In the genomic region with DNA sequence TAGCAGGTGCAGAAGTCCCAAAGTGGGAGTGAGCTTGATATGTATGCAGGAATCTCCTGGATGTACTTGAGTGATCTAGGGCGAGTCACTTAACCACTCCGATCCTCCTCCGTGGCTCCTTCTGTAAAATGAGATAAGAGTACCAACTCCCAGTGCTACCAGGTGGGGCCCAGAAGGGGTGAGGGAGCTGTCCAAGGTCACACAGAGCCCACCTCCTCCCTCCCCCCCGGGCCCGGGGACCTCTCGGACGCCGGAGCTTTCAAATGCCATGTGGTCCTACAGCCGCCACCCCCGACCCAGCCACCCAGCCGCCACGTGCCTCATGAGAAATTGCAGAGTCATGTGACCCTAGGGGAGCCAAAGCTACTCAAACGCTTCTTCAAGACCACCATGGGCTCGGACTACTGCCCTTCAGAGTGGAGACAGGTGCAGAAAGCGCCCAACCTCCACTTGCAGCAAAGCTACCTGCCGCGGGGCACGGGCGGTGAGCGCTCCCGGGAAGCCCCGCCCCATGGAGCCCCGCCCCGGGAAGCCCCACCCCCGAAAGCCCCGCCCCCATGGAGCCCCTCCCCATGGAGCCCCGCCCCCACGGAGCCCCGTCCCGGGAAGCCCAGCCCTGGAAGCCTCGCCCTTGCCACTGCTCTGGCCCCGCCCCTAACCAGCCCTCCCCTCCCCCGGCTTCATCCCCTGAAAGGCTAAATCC, we compare ENCODE assay signal across 1 cellular context.
TF ChIP-seq lines count a peak whose summit lies in the region.

No MANE protein-coding gene starts in this region.

TF ChIP-seq in K562, 482 proteins besides CTCF, POLR2A, EP300 and RAD21 (continued from another document and continues in another):
- TF ChIP-seq, protein P1, sequence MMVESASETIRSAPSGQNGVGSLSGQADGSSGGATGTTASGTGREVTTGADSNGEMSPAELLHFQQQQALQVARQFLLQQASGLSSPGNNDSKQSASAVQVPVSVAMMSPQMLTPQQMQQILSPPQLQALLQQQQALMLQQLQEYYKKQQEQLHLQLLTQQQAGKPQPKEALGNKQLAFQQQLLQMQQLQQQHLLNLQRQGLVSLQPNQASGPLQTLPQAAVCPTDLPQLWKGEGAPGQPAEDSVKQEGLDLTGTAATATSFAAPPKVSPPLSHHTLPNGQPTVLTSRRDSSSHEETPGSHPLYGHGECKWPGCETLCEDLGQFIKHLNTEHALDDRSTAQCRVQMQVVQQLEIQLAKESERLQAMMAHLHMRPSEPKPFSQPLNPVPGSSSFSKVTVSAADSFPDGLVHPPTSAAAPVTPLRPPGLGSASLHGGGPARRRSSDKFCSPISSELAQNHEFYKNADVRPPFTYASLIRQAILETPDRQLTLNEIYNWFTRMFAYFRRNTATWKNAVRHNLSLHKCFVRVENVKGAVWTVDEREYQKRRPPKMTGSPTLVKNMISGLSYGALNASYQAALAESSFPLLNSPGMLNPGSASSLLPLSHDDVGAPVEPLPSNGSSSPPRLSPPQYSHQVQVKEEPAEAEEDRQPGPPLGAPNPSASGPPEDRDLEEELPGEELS (CRISPR knock-in tag; IDR thresholded peaks at IDR 0.05; ENCODE audit: borderline replicate concordance) = 0 out of 2 replicates have a peak, but pooled peaks have one; percentile 24
- no peak for TF ChIP-seq PHTF2 (CRISPR knock-in tag; IDR thresholded peaks at IDR 0.05)
- peak; percentile 78 for TF ChIP-seq BHLHE40 (IDR thresholded peaks at IDR 0.05; ENCODE audit: low read length)
- TF ChIP-seq RCOR1 (IDR thresholded peaks at IDR 0.05; ENCODE audit: borderline replicate concordance in 1 of 2, low read depth in 2 of 2, low read length in 2 of 2) = peak in 1 of 2 experiments; percentile 32; a peak in 1 of 4 replicates
- no peak for TF ChIP-seq HMG20A (CRISPR knock-in tag; conservative IDR thresholded peaks at IDR 0.05)
- peak; percentile 53; the same call in 1 of the 2 replicates for TF ChIP-seq ZBTB9 (CRISPR knock-in tag; IDR thresholded peaks at IDR 0.05)
- TF ChIP-seq TBP (optimal IDR thresholded peaks at IDR 0.05; ENCODE audit: low read depth, low read length) = peak; percentile 9
- TF ChIP-seq PHF20 (IDR thresholded peaks at IDR 0.05; ENCODE audit: partially characterized antibody) = peak; percentile 41
- no peak for TF ChIP-seq ZNF165 (CRISPR knock-in tag; IDR thresholded peaks at IDR 0.05; ENCODE audit: borderline replicate concordance)
- TF ChIP-seq PTBP1 (IDR thresholded peaks at IDR 0.05; ENCODE audit: low read depth, low read length) = no peak
- TF ChIP-seq SRSF7 (optimal IDR thresholded peaks at IDR 0.05; ENCODE audit: low read depth, low read length) = no peak
- TF ChIP-seq DPF2 (IDR thresholded peaks at IDR 0.05) = peak; percentile 63
- TF ChIP-seq PREB (CRISPR knock-in tag; IDR thresholded peaks at IDR 0.05) = no peak
- TF ChIP-seq ZNF143 (CRISPR knock-in tag; IDR thresholded peaks at IDR 0.05) = no peak
- no peak for TF ChIP-seq SLC30A9 (CRISPR knock-in tag; IDR thresholded peaks at IDR 0.05)
- peak; percentile 37; the same call in 1 of the 2 replicates for TF ChIP-seq BCOR (IDR thresholded peaks at IDR 0.05)
- TF ChIP-seq DMBX1 (CRISPR knock-in tag; IDR thresholded peaks at IDR 0.05; ENCODE audit: borderline replicate concordance) = 0 out of 2 replicates have a peak, but pooled peaks have one; percentile 29
- 0 out of 2 replicates have a peak, but pooled peaks have one; percentile 23 for TF ChIP-seq ETS1 (conservative IDR thresholded peaks at IDR 0.05; ENCODE audit: control insufficient read depth, low read depth, low read length)
- 0 out of 2 replicates have a peak, but pooled peaks have one; percentile 7 for TF ChIP-seq KLF6 (CRISPR knock-in tag; IDR thresholded peaks at IDR 0.05; ENCODE audit: borderline replicate concordance)
- TF ChIP-seq CREB1 (IDR thresholded peaks at IDR 0.05) = 0 out of 2 replicates have a peak, but pooled peaks have one; percentile 19
- no peak for TF ChIP-seq CREB1 (CRISPR knock-in tag; IDR thresholded peaks at IDR 0.05)
- TF ChIP-seq NCOA1 (IDR thresholded peaks at IDR 0.05; ENCODE audit: low read depth) = peak; percentile 28; the same call in 1 of the 2 replicates
- TF ChIP-seq ZFP36 (IDR thresholded peaks at IDR 0.05; ENCODE audit: low read depth, low read length, partially characterized antibody) = peak; percentile 54
- peak; percentile 82 for TF ChIP-seq USF2 (CRISPR knock-in tag; IDR thresholded peaks at IDR 0.05)
- TF ChIP-seq TAL1 (IDR thresholded peaks at IDR 0.05) = peak; percentile 34
- no peak for TF ChIP-seq U2AF1 (optimal IDR thresholded peaks at IDR 0.05; ENCODE audit: low read depth, low read length)
- 0 out of 2 replicates have a peak, but pooled peaks have one; percentile 28 for TF ChIP-seq KLF1 (tag; IDR thresholded peaks at IDR 0.05)
- TF ChIP-seq CTBP1 (IDR thresholded peaks at IDR 0.05; ENCODE audit: borderline replicate concordance) = peak; percentile 35; the same call in 1 of the 2 replicates
- peak; percentile 80 for TF ChIP-seq HDAC2 (IDR thresholded peaks at IDR 0.05)
- peak; percentile 79 for TF ChIP-seq ZNF316 (IDR thresholded peaks at IDR 0.05)
- peak; percentile 30; the same call in 1 of the 2 replicates for TF ChIP-seq TEAD4 (IDR thresholded peaks at IDR 0.05; ENCODE audit: low read length)
- TF ChIP-seq TEAD4 (CRISPR knock-in tag; IDR thresholded peaks at IDR 0.05; ENCODE audit: borderline replicate concordance) = no peak
- peak; percentile 78 for TF ChIP-seq CBFA2T3 (IDR thresholded peaks at IDR 0.05)
- TF ChIP-seq, protein P2, sequence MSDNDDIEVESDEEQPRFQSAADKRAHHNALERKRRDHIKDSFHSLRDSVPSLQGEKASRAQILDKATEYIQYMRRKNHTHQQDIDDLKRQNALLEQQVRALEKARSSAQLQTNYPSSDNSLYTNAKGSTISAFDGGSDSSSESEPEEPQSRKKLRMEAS (CRISPR knock-in tag; IDR thresholded peaks at IDR 0.05) = peak; percentile 94
- peak; percentile 43; the same call in 1 of the 2 replicates for TF ChIP-seq KLF13 (tag; IDR thresholded peaks at IDR 0.05; ENCODE audit: borderline replicate concordance, low read depth)
- TF ChIP-seq USF1 (CRISPR knock-in tag; IDR thresholded peaks at IDR 0.05) = peak; percentile 92
- TF ChIP-seq, protein P3, sequence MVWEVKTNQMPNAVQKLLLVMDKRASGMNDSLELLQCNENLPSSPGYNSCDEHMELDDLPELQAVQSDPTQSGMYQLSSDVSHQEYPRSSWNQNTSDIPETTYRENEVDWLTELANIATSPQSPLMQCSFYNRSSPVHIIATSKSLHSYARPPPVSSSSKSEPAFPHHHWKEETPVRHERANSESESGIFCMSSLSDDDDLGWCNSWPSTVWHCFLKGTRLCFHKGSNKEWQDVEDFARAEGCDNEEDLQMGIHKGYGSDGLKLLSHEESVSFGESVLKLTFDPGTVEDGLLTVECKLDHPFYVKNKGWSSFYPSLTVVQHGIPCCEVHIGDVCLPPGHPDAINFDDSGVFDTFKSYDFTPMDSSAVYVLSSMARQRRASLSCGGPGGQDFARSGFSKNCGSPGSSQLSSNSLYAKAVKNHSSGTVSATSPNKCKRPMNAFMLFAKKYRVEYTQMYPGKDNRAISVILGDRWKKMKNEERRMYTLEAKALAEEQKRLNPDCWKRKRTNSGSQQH (CRISPR knock-in tag; IDR thresholded peaks at IDR 0.05) = peak; percentile 41; the same call in 1 of the 2 replicates
- TF ChIP-seq OTX1 (CRISPR knock-in tag; IDR thresholded peaks at IDR 0.05) = 0 out of 2 replicates have a peak, but pooled peaks have one; percentile 35
- TF ChIP-seq CBX3 (IDR thresholded peaks at IDR 0.05; ENCODE audit: borderline replicate concordance in 1 of 2, low read length in 2 of 2) = no peak
- TF ChIP-seq SAP30 (IDR thresholded peaks at IDR 0.05; ENCODE audit: borderline replicate concordance, insufficient read depth, low read depth, low read length, poor library complexity, severe bottlenecking) = peak; percentile 75
- peak; percentile 85 for TF ChIP-seq RAD51 (IDR thresholded peaks at IDR 0.05; ENCODE audit: borderline replicate concordance, low read depth)
- TF ChIP-seq CEBPG (CRISPR knock-in tag; IDR thresholded peaks at IDR 0.05) = no peak
- TF ChIP-seq CEBPG (tag; conservative IDR thresholded peaks at IDR 0.05 in 1 of 2, IDR thresholded peaks at IDR 0.05 in 1 of 2) = no peak
- no peak for TF ChIP-seq RUNX1 (IDR thresholded peaks at IDR 0.05; ENCODE audit: low read depth)
- TF ChIP-seq RBM34 (IDR thresholded peaks at IDR 0.05; ENCODE audit: borderline replicate concordance, insufficient read depth, low read length) = no peak
- TF ChIP-seq, protein P4, sequence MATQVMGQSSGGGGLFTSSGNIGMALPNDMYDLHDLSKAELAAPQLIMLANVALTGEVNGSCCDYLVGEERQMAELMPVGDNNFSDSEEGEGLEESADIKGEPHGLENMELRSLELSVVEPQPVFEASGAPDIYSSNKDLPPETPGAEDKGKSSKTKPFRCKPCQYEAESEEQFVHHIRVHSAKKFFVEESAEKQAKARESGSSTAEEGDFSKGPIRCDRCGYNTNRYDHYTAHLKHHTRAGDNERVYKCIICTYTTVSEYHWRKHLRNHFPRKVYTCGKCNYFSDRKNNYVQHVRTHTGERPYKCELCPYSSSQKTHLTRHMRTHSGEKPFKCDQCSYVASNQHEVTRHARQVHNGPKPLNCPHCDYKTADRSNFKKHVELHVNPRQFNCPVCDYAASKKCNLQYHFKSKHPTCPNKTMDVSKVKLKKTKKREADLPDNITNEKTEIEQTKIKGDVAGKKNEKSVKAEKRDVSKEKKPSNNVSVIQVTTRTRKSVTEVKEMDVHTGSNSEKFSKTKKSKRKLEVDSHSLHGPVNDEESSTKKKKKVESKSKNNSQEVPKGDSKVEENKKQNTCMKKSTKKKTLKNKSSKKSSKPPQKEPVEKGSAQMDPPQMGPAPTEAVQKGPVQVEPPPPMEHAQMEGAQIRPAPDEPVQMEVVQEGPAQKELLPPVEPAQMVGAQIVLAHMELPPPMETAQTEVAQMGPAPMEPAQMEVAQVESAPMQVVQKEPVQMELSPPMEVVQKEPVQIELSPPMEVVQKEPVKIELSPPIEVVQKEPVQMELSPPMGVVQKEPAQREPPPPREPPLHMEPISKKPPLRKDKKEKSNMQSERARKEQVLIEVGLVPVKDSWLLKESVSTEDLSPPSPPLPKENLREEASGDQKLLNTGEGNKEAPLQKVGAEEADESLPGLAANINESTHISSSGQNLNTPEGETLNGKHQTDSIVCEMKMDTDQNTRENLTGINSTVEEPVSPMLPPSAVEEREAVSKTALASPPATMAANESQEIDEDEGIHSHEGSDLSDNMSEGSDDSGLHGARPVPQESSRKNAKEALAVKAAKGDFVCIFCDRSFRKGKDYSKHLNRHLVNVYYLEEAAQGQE (CRISPR knock-in tag; IDR thresholded peaks at IDR 0.05; ENCODE audit: low read depth) = peak; percentile 91
- TF ChIP-seq HDAC1 (IDR thresholded peaks at IDR 0.05) = peak in 1 of 2 experiments; percentile 86; a peak in 3 of 4 replicates
- TF ChIP-seq, protein P5, sequence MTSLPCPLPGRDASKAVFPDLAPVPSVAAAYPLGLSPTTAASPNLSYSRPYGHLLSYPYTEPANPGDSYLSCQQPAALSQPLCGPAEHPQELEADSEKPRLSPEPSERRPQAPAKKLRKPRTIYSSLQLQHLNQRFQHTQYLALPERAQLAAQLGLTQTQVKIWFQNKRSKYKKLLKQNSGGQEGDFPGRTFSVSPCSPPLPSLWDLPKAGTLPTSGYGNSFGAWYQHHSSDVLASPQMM (CRISPR knock-in tag; IDR thresholded peaks at IDR 0.05) = no peak
